8 cellular contexts compared by ENCODE assay signal in the genomic region with DNA sequence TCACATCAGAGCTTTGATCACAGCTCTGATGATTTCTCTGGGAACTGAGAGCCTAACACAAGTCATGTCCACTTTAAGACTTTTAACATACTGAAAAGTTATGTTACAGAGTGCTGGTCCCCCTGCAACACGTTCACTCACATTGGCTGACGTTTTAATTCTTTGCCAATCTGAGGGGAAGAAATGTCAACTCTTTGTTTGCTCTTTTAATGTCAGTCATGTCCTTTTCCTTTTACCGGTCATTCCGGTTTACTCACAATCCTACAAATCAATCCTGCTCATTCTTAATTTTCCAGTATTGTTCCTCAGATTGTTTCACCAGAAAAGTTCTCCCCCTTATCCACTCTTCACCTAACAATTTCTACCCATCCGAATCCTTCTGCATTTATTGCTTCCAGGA. TPM values are rescaled to one million over a fixed set of nuclear protein-coding genes. Genes with fewer than 3 reads are reported as not detected.
DNase-seq lines count a peak whose midpoint lies in the region; ATAC-seq and TF ChIP-seq lines count a peak whose summit lies in the region.

No MANE protein-coding gene starts in this region.

- DNase-seq in HT-29 (ENCODE audit: low spot score), result peak; percentile 66
- DNase-seq in breast epithelium (ENCODE audit: low spot score in 2 of 2), result no peak
- DNase-seq in mucosa of gallbladder (ENCODE audit: low spot score), result no peak
- no peak for DNase-seq in SIG-M5 (lab: John Stamatoyannopoulos, UW)
- no peak for DNase-seq in NCI-H146 treated with DMSO at 0.1 percent for 48 hours (lab: John Stamatoyannopoulos, UW; ENCODE audit: unreplicated experiment)

- no peak for TF ChIP-seq POLR2A in breast epithelium (IDR thresholded peaks at IDR 0.05)

- H3K36me3 ChIP-seq in ACC112 (ENCODE audit: insufficient read depth, low read length) (no peaks in the 10 kb centered on the region), breast epithelium (no peaks in the 10 kb centered on the region), muscle layer of duodenum (ENCODE audit: control insufficient read depth in 1 of 2, insufficient read depth in 2 of 2, low read length in 2 of 2) (no peaks in the 10 kb centered on the region)

- H2AFZ ChIP-seq in ACC112 (ENCODE audit: low read length, unreplicated experiment), result peak overlapping the region; percentile 82

- H3K9me3 ChIP-seq in breast epithelium, result no peaks in the 10 kb centered on the region
- no peaks in the 10 kb centered on the region for H3K9me3 ChIP-seq in muscle layer of duodenum (ENCODE audit: control insufficient read depth in 1 of 2, low read length in 2 of 2)

- H3K27ac ChIP-seq in ACC112 (ENCODE audit: low read depth, low read length), result peak overlapping the region; percentile 57
- H3K27ac ChIP-seq in breast epithelium, result peak overlapping the region; percentile 90 to 95
- peak overlapping the region; percentile 94 for H3K27ac ChIP-seq in muscle layer of duodenum (ENCODE audit: low read length)

- no peak for ATAC-seq in HG03342 (IDR thresholded peaks at IDR 0.05; ENCODE audit: unreplicated experiment)

- H3K4me1 ChIP-seq in ACC112 (ENCODE audit: control insufficient read depth, insufficient read depth, low read length, unreplicated experiment) (peaks cover 34% of the 10 kb centered on the region), breast epithelium (peaks cover 0 to 18% of the 10 kb centered on the region in 2 donors), muscle layer of duodenum (ENCODE audit: control insufficient read depth in 1 of 2, insufficient read depth in 2 of 2, low read length in 2 of 2) (peaks cover 0 to 33% of the 10 kb centered on the region in 2 donors)

- TF ChIP-seq CTCF in breast epithelium (IDR thresholded peaks at IDR 0.05), result no peak

- intact Hi-C loops in breast epithelium (cut with DNase I; ENCODE audit: low total_unique reads), result no loop called here

- peak overlapping the region; percentile 82 for H3K4me3 ChIP-seq in ACC112 (ENCODE audit: low read depth, low read length)
- H3K4me3 ChIP-seq in breast epithelium, result peak overlapping the region in 2 of 3 donors; percentile 88 to 91
- H3K4me3 ChIP-seq in muscle layer of duodenum (ENCODE audit: low read depth in 1 of 2, low read length in 2 of 2), result peak overlapping the region; percentile 88 to 98

- H3K27me3 ChIP-seq in ACC112 (ENCODE audit: insufficient read depth, low read length) (no peaks in the 10 kb centered on the region), breast epithelium (no peaks in the 10 kb centered on the region), muscle layer of duodenum (ENCODE audit: low read depth, low read length) (no peaks in the 10 kb centered on the region)

- H3K79me2 ChIP-seq in ACC112 (ENCODE audit: control insufficient read depth, insufficient read depth, low read length, unreplicated experiment), result peaks cover 37% of the 10 kb centered on the region

RNA-seq across cellular contexts. Expression of a gene that starts 1.0 kb away (rescaled TPM):
- 76.8 and 91.4 TPM in 2 replicates for total RNA-seq in HT-29 (2014; rRNA removed; shearing (Covaris generic))
- total RNA-seq in breast epithelium (100 to 1,000 TPM; 203 to 283 (median 204) TPM), mucosa of gallbladder (228 TPM)
